ENCODE assay signal across 21 cellular contexts in genomic region chr1:197485790-197486189, GRCh38.
A peak's percentile ranks its signal among the peaks of the same experiment; 100 is the strongest.
DNase-seq lines count a peak whose midpoint lies in the region; ATAC-seq and TF ChIP-seq lines count a peak whose summit lies in the region.
"Had no signal": no experiment of that assay in that cellular context is flagged by ENCODE, and none has a peak within 500 bp of the region (broad histone marks: within the 10 kb centered on the region; RNA-seq: fewer than 3 reads in every experiment).

No MANE protein-coding gene starts in this region.

- H3K27me3 Mint-ChIP-seq in nephron progenitor cell (ENCODE audit: low read depth, poor library complexity) (peaks cover 7% of the 10 kb centered on the region), endothelial cell (ENCODE audit: unreplicated experiment) (no peaks in the 10 kb centered on the region)
- H3K27me3 Mint-ChIP-seq in activated CD8-positive, alpha-beta memory T cell treated with anti-CD3 and anti-CD28 coated beads, Interleukin-2, amount 10 ng/mL, durations not matched to agents 7 days and 5 days: peaks cover 5% of the 10 kb centered on the region
- H3K27me3 Mint-ChIP-seq in stimulated activated naive B cell treated with anti-CD40 and anti-IgM and Interleukin-4, amounts not matched to agents 10 μg/mL and 1 μg/mL and 100 μg/mL, for 72 hours: peaks cover 0 to 14% of the 10 kb centered on the region in 2 donors

- H3K4me3 Mint-ChIP-seq in nephron progenitor cell: no peak overlapping the region
- H3K4me3 Mint-ChIP-seq in endothelial cell (ENCODE audit: unreplicated experiment): no peak overlapping the region
- no peak overlapping the region for H3K4me3 Mint-ChIP-seq in activated CD8-positive, alpha-beta memory T cell treated with anti-CD3 and anti-CD28 coated beads, Interleukin-2, amount 10 ng/mL, durations not matched to agents 7 days and 5 days
- no peak overlapping the region for H3K4me3 Mint-ChIP-seq in stimulated activated naive B cell treated with anti-CD40 and anti-IgM and Interleukin-4, amounts not matched to agents 10 μg/mL and 1 μg/mL and 100 μg/mL, for 72 hours
- H3K4me3 Mint-ChIP-seq: CD14-positive monocyte had no signal

- no peaks in the 10 kb centered on the region for H3K36me3 ChIP-seq in adipocyte (ENCODE audit: control insufficient read depth, insufficient read depth, low read length, severe bottlenecking)
- H3K36me3 ChIP-seq: colonic mucosa, tibial nerve had no signal

- no peak overlapping the region for H3K9ac ChIP-seq in adipocyte (ENCODE audit: low read length)

- H3K9me3 Mint-ChIP-seq in nephron progenitor cell (no peaks in the 10 kb centered on the region), endothelial cell (ENCODE audit: unreplicated experiment) (no peaks in the 10 kb centered on the region)
- H3K9me3 Mint-ChIP-seq in activated CD8-positive, alpha-beta memory T cell treated with anti-CD3 and anti-CD28 coated beads, Interleukin-2, amount 10 ng/mL, durations not matched to agents 7 days and 5 days (ENCODE audit: low read depth): no peaks in the 10 kb centered on the region
- no peaks in the 10 kb centered on the region for H3K9me3 Mint-ChIP-seq in stimulated activated naive B cell treated with anti-CD40 and anti-IgM and Interleukin-4, amounts not matched to agents 10 μg/mL and 1 μg/mL and 100 μg/mL, for 72 hours

- no peaks in the 10 kb centered on the region for H3K4me1 ChIP-seq in adipocyte (ENCODE audit: control insufficient read depth, insufficient read depth, low read length)
- H3K4me1 ChIP-seq: colonic mucosa, tibial nerve had no signal

- DNase-seq in NCI-H1417 (lab: John Stamatoyannopoulos, UW): peak in 2 of 3 experiments; percentile 45 to 79
- DNase-seq in NCI-H1417 treated with DMSO at 0.1 percent for 48 hours (lab: John Stamatoyannopoulos, UW): no peak
- peak; percentile 10 for DNase-seq in NCI-H1105 (lab: John Stamatoyannopoulos, UW)
- peak; percentile 22 for DNase-seq in adipocyte (ENCODE audit: low read depth)
- DNase-seq in nephron progenitor cell: no peak
- DNase-seq in endothelial cell (ENCODE audit: low spot score): no peak
- no peak for DNase-seq in activated CD8-positive, alpha-beta memory T cell treated with anti-CD3 and anti-CD28 coated beads, Interleukin-2, amount 10 ng/mL, durations not matched to agents 7 days and 5 days
- DNase-seq in stimulated activated naive B cell treated with anti-CD40 and anti-IgM and Interleukin-4, amounts not matched to agents 10 μg/mL and 1 μg/mL and 100 μg/mL, for 72 hours: no peak
- DNase-seq: 8988T; activated CD4-positive, CD25-positive, alpha-beta regulatory T cell treated with anti-CD3 and anti-CD28 coated beads, Interleukin-2, amount 50 U/mL, for 72 hours; activated CD8-positive, alpha-beta memory T cell treated with anti-CD3 and anti-CD28 coated beads, Interleukin-2, amount 50 U/mL, for 4 hours; aorta; colonic mucosa; erythroblast; MV-4-11; NCI-H446 treated with DMSO at 0.1 percent for 48 hours; stimulated activated CD4-positive, alpha-beta T cell treated with anti-CD3 and anti-CD28 coated beads, Interleukin-4, amount 100 ng/mL, for 24 hours had no signal

- H3K4me3 ChIP-seq in adipocyte (ENCODE audit: low read length): no peak overlapping the region
- H3K4me3 ChIP-seq: colonic mucosa, tibial nerve had no signal

- peaks cover 12% of the 10 kb centered on the region for H3K9me3 ChIP-seq in adipocyte (ENCODE audit: control insufficient read depth, low read length)
- H3K9me3 ChIP-seq: colonic mucosa had no signal

- no peaks in the 10 kb centered on the region for H3K27me3 ChIP-seq in adipocyte (replicated peaks; ENCODE audit: control insufficient read depth, insufficient read depth, low read length)
- H3K27me3 ChIP-seq: colonic mucosa, tibial nerve had no signal

- H3K27ac Mint-ChIP-seq in nephron progenitor cell (peak overlapping the region; percentile 12), endothelial cell (ENCODE audit: unreplicated experiment) (no peak overlapping the region)
- no peak overlapping the region for H3K27ac Mint-ChIP-seq in activated CD8-positive, alpha-beta memory T cell treated with anti-CD3 and anti-CD28 coated beads, Interleukin-2, amount 10 ng/mL, durations not matched to agents 7 days and 5 days
- H3K27ac Mint-ChIP-seq in stimulated activated naive B cell treated with anti-CD40 and anti-IgM and Interleukin-4, amounts not matched to agents 10 μg/mL and 1 μg/mL and 100 μg/mL, for 72 hours: no peak overlapping the region

- H3K4me1 Mint-ChIP-seq in nephron progenitor cell: peaks cover 13% of the 10 kb centered on the region
- peaks cover 8% of the 10 kb centered on the region for H3K4me1 Mint-ChIP-seq in endothelial cell (ENCODE audit: unreplicated experiment)
- peaks cover 12% of the 10 kb centered on the region for H3K4me1 Mint-ChIP-seq in activated CD8-positive, alpha-beta memory T cell treated with anti-CD3 and anti-CD28 coated beads, Interleukin-2, amount 10 ng/mL, durations not matched to agents 7 days and 5 days
- H3K4me1 Mint-ChIP-seq in stimulated activated naive B cell treated with anti-CD40 and anti-IgM and Interleukin-4, amounts not matched to agents 10 μg/mL and 1 μg/mL and 100 μg/mL, for 72 hours: no peaks in the 10 kb centered on the region

- H3K36me3 Mint-ChIP-seq in nephron progenitor cell (ENCODE audit: low read depth) (no peaks in the 10 kb centered on the region), endothelial cell (ENCODE audit: low read depth, unreplicated experiment) (no peaks in the 10 kb centered on the region)
- peaks cover 2% of the 10 kb centered on the region for H3K36me3 Mint-ChIP-seq in activated CD8-positive, alpha-beta memory T cell treated with anti-CD3 and anti-CD28 coated beads, Interleukin-2, amount 10 ng/mL, durations not matched to agents 7 days and 5 days
- H3K36me3 Mint-ChIP-seq in stimulated activated naive B cell treated with anti-CD40 and anti-IgM and Interleukin-4, amounts not matched to agents 10 μg/mL and 1 μg/mL and 100 μg/mL, for 72 hours: no peaks in the 10 kb centered on the region
- H3K36me3 Mint-ChIP-seq: CD14-positive monocyte had no signal

- CTCF ChIA-PET in activated CD8-positive, alpha-beta memory T cell treated with anti-CD3 and anti-CD28 coated beads, Interleukin-2, amount 10 ng/mL, durations not matched to agents 7 days and 5 days (lab: Charles Lee): no interaction called here

- ATAC-seq in activated CD8-positive, alpha-beta memory T cell treated with anti-CD3 and anti-CD28 coated beads, Interleukin-2, amount 10 ng/mL, durations not matched to agents 7 days and 5 days: no peak
- no peak for ATAC-seq in stimulated activated naive B cell treated with anti-CD40 and anti-IgM and Interleukin-4, amounts not matched to agents 10 μg/mL and 1 μg/mL and 100 μg/mL, for 72 hours (replicated peaks)
- ATAC-seq: HCT116, HepG2 had no signal

- no peak for TF ChIP-seq CTCF in nephron progenitor cell (IDR thresholded peaks at IDR 0.05)
- no peak for TF ChIP-seq CTCF in endothelial cell (IDR thresholded peaks at IDR 0.05; ENCODE audit: unreplicated experiment)

Comparison
In these comparisons a context has a peak if more than half of its experiments do, and no peak if none do; other contexts are left out.
1. DNase-seq: peak in NCI-H1417 (2 of 3), NCI-H1105 (single experiment) and adipocyte (single experiment); none in NCI-H1417 treated with DMSO at 0.1 percent for 48 hours (single experiment), nephron progenitor cell (single experiment), endothelial cell (single experiment), activated CD8-positive, alpha-beta memory T cell treated with anti-CD3 and anti-CD28 coated beads, Interleukin-2, amount 10 ng/mL, durations not matched to agents 7 days and 5 days (single experiment) and stimulated activated naive B cell treated with anti-CD40 and anti-IgM and Interleukin-4, amounts not matched to agents 10 μg/mL and 1 μg/mL and 100 μg/mL, for 72 hours (single experiment).